In genomic region chr10:97498076-97498840, GRCh38 we compare ENCODE assay signal across 8 cellular contexts. TPM values are rescaled to one million over a fixed set of nuclear protein-coding genes. Genes with fewer than 3 reads are reported as not detected.
A peak's percentile ranks its signal among the peaks of the same experiment; 100 is the strongest.
DNase-seq lines count a peak whose midpoint lies in the region; ATAC-seq and TF ChIP-seq lines count a peak whose summit lies in the region.

A gene with protein sequence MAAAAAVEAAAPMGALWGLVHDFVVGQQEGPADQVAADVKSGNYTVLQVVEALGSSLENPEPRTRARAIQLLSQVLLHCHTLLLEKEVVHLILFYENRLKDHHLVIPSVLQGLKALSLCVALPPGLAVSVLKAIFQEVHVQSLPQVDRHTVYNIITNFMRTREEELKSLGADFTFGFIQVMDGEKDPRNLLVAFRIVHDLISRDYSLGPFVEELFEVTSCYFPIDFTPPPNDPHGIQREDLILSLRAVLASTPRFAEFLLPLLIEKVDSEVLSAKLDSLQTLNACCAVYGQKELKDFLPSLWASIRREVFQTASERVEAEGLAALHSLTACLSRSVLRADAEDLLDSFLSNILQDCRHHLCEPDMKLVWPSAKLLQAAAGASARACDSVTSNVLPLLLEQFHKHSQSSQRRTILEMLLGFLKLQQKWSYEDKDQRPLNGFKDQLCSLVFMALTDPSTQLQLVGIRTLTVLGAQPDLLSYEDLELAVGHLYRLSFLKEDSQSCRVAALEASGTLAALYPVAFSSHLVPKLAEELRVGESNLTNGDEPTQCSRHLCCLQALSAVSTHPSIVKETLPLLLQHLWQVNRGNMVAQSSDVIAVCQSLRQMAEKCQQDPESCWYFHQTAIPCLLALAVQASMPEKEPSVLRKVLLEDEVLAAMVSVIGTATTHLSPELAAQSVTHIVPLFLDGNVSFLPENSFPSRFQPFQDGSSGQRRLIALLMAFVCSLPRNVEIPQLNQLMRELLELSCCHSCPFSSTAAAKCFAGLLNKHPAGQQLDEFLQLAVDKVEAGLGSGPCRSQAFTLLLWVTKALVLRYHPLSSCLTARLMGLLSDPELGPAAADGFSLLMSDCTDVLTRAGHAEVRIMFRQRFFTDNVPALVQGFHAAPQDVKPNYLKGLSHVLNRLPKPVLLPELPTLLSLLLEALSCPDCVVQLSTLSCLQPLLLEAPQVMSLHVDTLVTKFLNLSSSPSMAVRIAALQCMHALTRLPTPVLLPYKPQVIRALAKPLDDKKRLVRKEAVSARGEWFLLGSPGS (minus strand): TSS chr10:97498422. CDS start chr10:97498384, 38 bp downstream.

- no peaks in the 10 kb centered on the region for H3K27me3 ChIP-seq in kidney epithelial cell (ENCODE audit: control insufficient read depth, insufficient read depth, low read length)

- peak; percentile 90 for ATAC-seq in GM19043 (IDR thresholded peaks at IDR 0.05; ENCODE audit: low read depth, unreplicated experiment)
- ATAC-seq in HG03378 (IDR thresholded peaks at IDR 0.05; ENCODE audit: unreplicated experiment): peak; percentile 81

- no peak for TF ChIP-seq CTCF in AG10803 (conservative IDR thresholded peaks at IDR 0.05; ENCODE audit: low read length)
- no peak for TF ChIP-seq CTCF in kidney epithelial cell (IDR thresholded peaks at IDR 0.05; ENCODE audit: insufficient read depth, low read length, poor library complexity, severe bottlenecking)

- no peaks in the 10 kb centered on the region for H3K36me3 ChIP-seq in kidney epithelial cell (ENCODE audit: control insufficient read depth, insufficient read depth, low read length)

- H3K4me3 ChIP-seq in AG10803 (ENCODE audit: low read length) (peak within 1 kb of the TSS; percentile 100), kidney epithelial cell (ENCODE audit: low read depth, low read length) (peak within 1 kb of the TSS; percentile 85)

- DNase-seq in AG10803 (ENCODE audit: low read depth) (peak; percentile 98), NCI-H460 (ENCODE audit: extremely low read depth, low read depth) (peak; percentile 98), cerebellar nuclear complex (lab: John Stamatoyannopoulos, UW) (peak; percentile 84 to 95), kidney epithelial cell (ENCODE audit: low read depth) (peak; percentile 86)
- peak; percentile 100 for DNase-seq in activated CD4-positive, CD25-positive, alpha-beta regulatory T cell treated with anti-CD3 and anti-CD28 coated beads, Interleukin-2, amount 50 U/mL, for 72 hours
- peak; percentile 99 for DNase-seq in stimulated activated CD4-positive, alpha-beta T cell treated with anti-CD3 and anti-CD28 coated beads, Interleukin-15, amount 100 ng/mL, for 48 hours (ENCODE audit: low read depth in 2 of 2)

RNA-seq across cellular contexts. Expression of the gene that starts here (rescaled TPM):
- total RNA-seq in NCI-H460 (2014; rRNA removed; shearing (Covaris generic)): 61.4 and 63.2 TPM in 2 replicates
- polyA plus RNA-seq in NCI-H460 (2014; cell fraction: nucleus; rRNA removed): 136 TPM in 2 replicates
- 85.2 and 111 TPM in 2 replicates for total RNA-seq in kidney epithelial cell

Comparison
In these comparisons a context has a peak if more than half of its experiments do, and no peak if none do; other contexts are left out.
1. Peak in every context shown above with its lines: DNase-seq, ATAC-seq and H3K4me3 ChIP-seq.